In the genomic region with DNA sequence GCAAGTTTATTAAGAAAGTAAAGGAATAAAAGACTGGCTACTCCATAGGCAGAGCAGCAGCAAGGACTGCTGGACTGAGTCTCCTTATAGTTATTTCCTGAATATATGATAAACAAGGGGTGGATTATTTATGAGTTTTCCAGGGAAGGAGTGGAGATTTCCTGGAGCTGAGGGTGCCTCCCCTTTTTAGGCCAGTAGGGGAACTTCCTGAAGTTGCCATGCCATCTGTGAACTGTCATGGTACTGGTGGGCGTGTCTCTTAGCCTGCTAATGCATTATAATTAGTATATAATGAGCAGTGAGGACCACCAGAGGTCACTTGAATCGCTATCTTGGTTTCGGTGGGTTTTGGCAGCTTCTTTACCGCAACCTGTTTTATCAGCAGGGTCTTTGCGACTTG, we compare ENCODE assay signal across 16 cellular contexts. TPM values are rescaled to one million over a fixed set of nuclear protein-coding genes. Genes with fewer than 3 reads are reported as not detected.
A peak's percentile ranks its signal among the peaks of the same experiment; 100 is the strongest.
DNase-seq lines count a peak whose midpoint lies in the region; ATAC-seq and TF ChIP-seq lines count a peak whose summit lies in the region.
"Had no signal": no experiment of that assay in that cellular context is flagged by ENCODE, and none has a peak within 500 bp of the region (broad histone marks: within the 10 kb centered on the region; RNA-seq: fewer than 3 reads in every experiment).

No MANE protein-coding gene starts in this region.

- POLR2A ChIA-PET in AG04449 (lab: Yijun Ruan, JAX) = no interaction called here

- H3K79me2 ChIP-seq in GM23338 (replicated peaks; ENCODE audit: insufficient read depth) = no peaks in the 10 kb centered on the region

- H3K4me1 Mint-ChIP-seq in GM23338 = no peaks in the 10 kb centered on the region

- no peak overlapping the region for H3K4me2 ChIP-seq in GM23338

- no peak overlapping the region for H3K4me3 Mint-ChIP-seq in GM23338

- no peak overlapping the region for H2AFZ ChIP-seq in GM23338

- H3K27ac ChIP-seq in GM23338 (ENCODE audit: low read depth) = no peak overlapping the region
- H3K27ac ChIP-seq: right lobe of liver had no signal

- H3F3A ChIP-seq in GM23338 (replicated peaks; ENCODE audit: low read depth) = no peaks in the 10 kb centered on the region

- H3K36me3 Mint-ChIP-seq in GM23338 (ENCODE audit: low read depth) = peaks cover 8% of the 10 kb centered on the region

- peaks cover 5% of the 10 kb centered on the region for H3K27me3 Mint-ChIP-seq in GM23338 (ENCODE audit: insufficient read depth, low read depth, poor library complexity)
- H3K27me3 Mint-ChIP-seq: IgD-negative memory B cell had no signal

- H3K27me3 ChIP-seq in GM23338 (ENCODE audit: insufficient read depth) = no peaks in the 10 kb centered on the region
- H3K27me3 ChIP-seq: right lobe of liver had no signal

- no peak overlapping the region for H3K4me3 ChIP-seq in AG04449 (ENCODE audit: low read depth, low read length)
- no peak overlapping the region for H3K4me3 ChIP-seq in GM23338
- H3K4me3 ChIP-seq: right lobe of liver had no signal

- no peaks in the 10 kb centered on the region for H3K9me2 ChIP-seq in GM23338 (ENCODE audit: insufficient read depth)

- 0 out of 2 replicates have a peak, but pooled peaks cover 3% of the 10 kb centered on the region for H4K20me1 ChIP-seq in GM23338 (replicated peaks; ENCODE audit: insufficient read depth)

- no peaks in the 10 kb centered on the region for H3K9me3 Mint-ChIP-seq in GM23338
- H3K9me3 Mint-ChIP-seq: IgD-negative memory B cell had no signal

- TF ChIP-seq CTCF in AG04449 (IDR thresholded peaks at IDR 0.05; ENCODE audit: insufficient read depth, low read length, missing control alignments) (peak; percentile 3), GM23338 (conservative IDR thresholded peaks at IDR 0.05; ENCODE audit: low read depth in 2 of 2) (peak in 1 of 2 experiments; percentile 30; a peak in 1 of 4 replicates)

- H3K4me1 ChIP-seq in GM23338 (ENCODE audit: insufficient read depth) = no peaks in the 10 kb centered on the region
- H3K4me1 ChIP-seq: right lobe of liver had no signal

- CTCF ChIA-PET in AG04449 (lab: Yijun Ruan, JAX) = interaction anchor here (0.6 kb wide), 1 partner anchor 9 kb away, joined by 3 read pairs; no protein-coding TSS in a partner anchor

- H3K36me3 ChIP-seq in GM23338 (ENCODE audit: insufficient read depth) = no peaks in the 10 kb centered on the region
- H3K36me3 ChIP-seq: right lobe of liver had no signal

- ATAC-seq in GM23338 (peak; percentile 52; the same call in 2 of the 3 replicates), GM18861 (IDR thresholded peaks at IDR 0.05; ENCODE audit: unreplicated experiment) (no peak), HG03280 (IDR thresholded peaks at IDR 0.05; ENCODE audit: unreplicated experiment) (no peak)

- DNase-seq in AG04449 (ENCODE audit: low read depth, low spot score) = no peak
- peak; percentile 48 for DNase-seq in GM23338 (ENCODE audit: low spot score)
- peak; percentile 3 for DNase-seq in amniotic epithelial cell (ENCODE audit: low read depth)
- peak; percentile 36 for DNase-seq in left kidney (ENCODE audit: low read depth, low spot score)
- DNase-seq in nucleus accumbens (lab: John Stamatoyannopoulos, UW) = no peak
- no peak for DNase-seq in NCI-H1694 (lab: John Stamatoyannopoulos, UW)
- DNase-seq: cortex of kidney, GF-D8, NCI-H1694 treated with DMSO at 0.1 percent for 48 hours, NCI-H748 treated with DMSO at 0.1 percent for 48 hours, right lobe of liver, T1000 had no signal

- no peak overlapping the region for H3K27ac Mint-ChIP-seq in GM23338

TF ChIP-seq in GM23338, 12 proteins besides CTCF, POLR2A, EP300 and RAD21:
- no peak for TF ChIP-seq EZH2phosphoT487 (IDR thresholded peaks at IDR 0.05; ENCODE audit: unreplicated experiment)
- TF ChIP-seq ZNF331 (CRISPR knock-in tag; IDR thresholded peaks at IDR 0.05; ENCODE audit: low read depth) = no peak
- TF ChIP-seq, protein P1, sequence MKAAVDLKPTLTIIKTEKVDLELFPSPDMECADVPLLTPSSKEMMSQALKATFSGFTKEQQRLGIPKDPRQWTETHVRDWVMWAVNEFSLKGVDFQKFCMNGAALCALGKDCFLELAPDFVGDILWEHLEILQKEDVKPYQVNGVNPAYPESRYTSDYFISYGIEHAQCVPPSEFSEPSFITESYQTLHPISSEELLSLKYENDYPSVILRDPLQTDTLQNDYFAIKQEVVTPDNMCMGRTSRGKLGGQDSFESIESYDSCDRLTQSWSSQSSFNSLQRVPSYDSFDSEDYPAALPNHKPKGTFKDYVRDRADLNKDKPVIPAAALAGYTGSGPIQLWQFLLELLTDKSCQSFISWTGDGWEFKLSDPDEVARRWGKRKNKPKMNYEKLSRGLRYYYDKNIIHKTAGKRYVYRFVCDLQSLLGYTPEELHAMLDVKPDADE (IDR thresholded peaks at IDR 0.05) = no peak

RNA-seq across cellular contexts. Expression of a gene that starts 13.5 kb away (rescaled TPM):
- total RNA-seq in GM23338 (2014; rRNA removed; shearing (Covaris generic)) = 7.5 and 12.5 TPM in 2 replicates
- polyA plus RNA-seq in GM23338 (2016; fragmentation: Nextera tagmentation; extraction: Ambion mirVana) = 4.5 and 10.2 TPM in 2 replicates

RNA-seq across cellular contexts. Expression of a gene that starts 28.6 kb away (rescaled TPM):
- total RNA-seq in GM23338 (2014; rRNA removed; shearing (Covaris generic)) = not detected in 2 replicates
- 0.68 and 1.5 TPM in 2 replicates for polyA plus RNA-seq in GM23338 (2016; fragmentation: Nextera tagmentation; extraction: Ambion mirVana)
- total RNA-seq: frontal cortex, right lobe of liver had no signal
- polyA plus RNA-seq: IgD-negative memory B cell had no signal

Comparison
In these comparisons a context has a peak if more than half of its experiments do, and no peak if none do; other contexts are left out.
1. DNase-seq: peak in GM23338 (single experiment), amniotic epithelial cell (single experiment) and left kidney (single experiment); none in AG04449 (single experiment), nucleus accumbens (0 of 56) and NCI-H1694 (single experiment).